14 cellular contexts compared by ENCODE assay signal in genomic region chr1:210252621-210253041, GRCh38. TPM values are rescaled to one million over a fixed set of nuclear protein-coding genes. Genes with fewer than 3 reads are reported as not detected.
DNase-seq lines count a peak whose midpoint lies in the region; ATAC-seq and TF ChIP-seq lines count a peak whose summit lies in the region.
"Had no signal": no experiment of that assay in that cellular context is flagged by ENCODE, and none has a peak within 500 bp of the region (broad histone marks: within the 10 kb centered on the region; RNA-seq: fewer than 3 reads in every experiment).

No MANE protein-coding gene starts in this region.

- in situ Hi-C loops in transverse colon (cut with MboI; ENCODE audit: low pct_ligation_motif_present in 1 of 4, low pct_unique_long_range_greater_than_20kb in 1 of 4, low sequenced_read_pairs in 3 of 4): no loop called here

- TF ChIP-seq CTCF in brain (conservative IDR thresholded peaks at IDR 0.05) (no peak), transverse colon (IDR thresholded peaks at IDR 0.05) (no peak)

- H3K27ac Mint-ChIP-seq in activated T-cell treated with anti-CD3 and anti-CD28 coated beads, Interleukin-2, amount 50 U/mL, for 72 hours: no peak overlapping the region
- H3K27ac Mint-ChIP-seq in brain: peak overlapping the region in 2 of 5 experiments; percentile 97 to 98

- no peaks in the 10 kb centered on the region for H3K9me3 ChIP-seq in transverse colon
- no peaks in the 10 kb centered on the region for H3K9me3 ChIP-seq in Karpas-422 (ENCODE audit: low read length)
- H3K9me3 ChIP-seq: MG63 had no signal

- DNase-seq in activated T-cell treated with anti-CD3 and anti-CD28 coated beads, Interleukin-2, amount 50 U/mL, for 72 hours: peak; percentile 6 to 15
- no peak for DNase-seq in activated T-cell treated with anti-CD3 and anti-CD28 coated beads, Interleukin-2, amount 50 U/mL, for 1 hour
- DNase-seq in left colon (peak; percentile 74 to 85), transverse colon (peak; percentile 76), KG1 (lab: John Stamatoyannopoulos, UW) (no peak), Karpas-422 (no peak), HT-29 (ENCODE audit: low spot score) (no peak)
- DNase-seq: ACHN; activated effector memory CD4-positive, alpha-beta T cell treated with Interleukin-2 at 50 U/mL for 16 hours; erythroblast; MG63; occipital lobe had no signal

- peak in 1 of 2 donors; percentile 20 for ATAC-seq in activated T-cell treated with anti-CD3 and anti-CD28 coated beads, Interleukin-2, amount 50 U/mL, for 72 hours (replicated peaks in 1 of 2)
- peak; percentile 87 for ATAC-seq in left colon

- H3K9ac ChIP-seq in Karpas-422 (ENCODE audit: low read length): no peak overlapping the region

- peak overlapping the region in 1 of 2 donors; percentile 83 for H3K4me3 Mint-ChIP-seq in activated T-cell treated with anti-CD3 and anti-CD28 coated beads, Interleukin-2, amount 50 U/mL, for 72 hours
- peak overlapping the region in 3 of 5 experiments; percentile 84 to 88 (median 87) for H3K4me3 Mint-ChIP-seq in brain

- H3K4me1 Mint-ChIP-seq in activated T-cell treated with anti-CD3 and anti-CD28 coated beads, Interleukin-2, amount 50 U/mL, for 72 hours (ENCODE audit: low read depth): peaks cover 10% of the 10 kb centered on the region
- H3K4me1 Mint-ChIP-seq in brain: peaks cover 62% of the 10 kb centered on the region

- intact Hi-C loops in left colon (cut with DNase I, micrococcal nuclease) (no loop called here), transverse colon (cut with DNase I; ENCODE audit: low total_unique reads) (no loop called here)

- H4K20me1 ChIP-seq in Karpas-422 (ENCODE audit: insufficient read depth, low read depth, low read length): no peaks in the 10 kb centered on the region

- TF ChIP-seq POLR2A in transverse colon (IDR thresholded peaks at IDR 0.05): no peak

- no peak overlapping the region for H3K4me2 ChIP-seq in Karpas-422 (ENCODE audit: low read depth, low read length, poor library complexity, severe bottlenecking)

- H3K27me3 ChIP-seq in transverse colon (peaks cover 14% of the 10 kb centered on the region), Karpas-422 (ENCODE audit: low read length) (no peaks in the 10 kb centered on the region)

- no peaks in the 10 kb centered on the region for H3K79me2 ChIP-seq in Karpas-422 (ENCODE audit: low read length)

- WGBS in transverse colon (ENCODE audit: low coverage in 1 of 2), 2 donors: 23 to 35% methylated on average over 2 to 14 of the region's 28 CpGs

- no peaks in the 10 kb centered on the region for H3K36me3 Mint-ChIP-seq in activated T-cell treated with anti-CD3 and anti-CD28 coated beads, Interleukin-2, amount 50 U/mL, for 72 hours (ENCODE audit: insufficient read depth in 2 of 2)
- H3K36me3 Mint-ChIP-seq in brain: no peaks in the 10 kb centered on the region

- no peak for TF ChIP-seq EP300 in transverse colon (IDR thresholded peaks at IDR 0.05; ENCODE audit: low read depth)

- no peak overlapping the region for H2AFZ ChIP-seq in Karpas-422 (ENCODE audit: low read length)

- H3K9me2 ChIP-seq in Karpas-422 (replicated peaks; ENCODE audit: insufficient read depth, low read length): no peaks in the 10 kb centered on the region

- H3K36me3 ChIP-seq in transverse colon (no peaks in the 10 kb centered on the region), Karpas-422 (ENCODE audit: insufficient read depth, low read length) (no peaks in the 10 kb centered on the region)
- H3K36me3 ChIP-seq: MG63 had no signal

- peaks cover 62% of the 10 kb centered on the region for H3K27me3 Mint-ChIP-seq in activated T-cell treated with anti-CD3 and anti-CD28 coated beads, Interleukin-2, amount 50 U/mL, for 72 hours (ENCODE audit: low read depth)
- peaks cover 13% of the 10 kb centered on the region for H3K27me3 Mint-ChIP-seq in brain

- H3K4me3 ChIP-seq in transverse colon: peak overlapping the region in 2 of 4 donors; percentile 16 to 66
- no peak overlapping the region for H3K4me3 ChIP-seq in Karpas-422 (ENCODE audit: low read length)
- H3K4me3 ChIP-seq: MG63 had no signal

- no peaks in the 10 kb centered on the region for H3K9me3 Mint-ChIP-seq in activated T-cell treated with anti-CD3 and anti-CD28 coated beads, Interleukin-2, amount 50 U/mL, for 72 hours
- peaks cover 0 to 2% (median 0%) of the 10 kb centered on the region in 5 experiments for H3K9me3 Mint-ChIP-seq in brain

- peaks cover 0 to 30% (median 27%) of the 10 kb centered on the region in 4 donors for H3K4me1 ChIP-seq in transverse colon
- no peaks in the 10 kb centered on the region for H3K4me1 ChIP-seq in Karpas-422 (ENCODE audit: low read length)

- H3K27ac ChIP-seq in transverse colon (peak overlapping the region; percentile 10 to 76 (median 70)), Karpas-422 (ENCODE audit: low read length) (no peak overlapping the region)
- H3K27ac ChIP-seq: SK-N-MC had no signal

RNA-seq across cellular contexts. Expression of gene SERTAD4, which starts 20.0 kb away (rescaled TPM):
- total RNA-seq in activated T-cell treated with anti-CD3 and anti-CD28 coated beads, Interleukin-2, amount 50 U/mL, for 72 hours: not detected
- 9.2 TPM for polyA plus RNA-seq in brain (ENCODE audit: insufficient read depth, low read depth, low replicate concordance)
- total RNA-seq in left colon: 1 to 10 TPM; 5.2 to 5.9 TPM
- total RNA-seq in transverse colon: 1 to 10 TPM in 3 of 4 donors, under 1 TPM in 1; 0.60 to 6.7 (median 2.0) TPM
- total RNA-seq in Karpas-422 (2014; rRNA removed; shearing (Covaris generic); ENCODE audit: low replicate concordance): not detected in 2 replicates
- 0.23 and 0.99 TPM in 2 replicates for total RNA-seq in HT-29 (2014; rRNA removed; shearing (Covaris generic))

Comparison
In these comparisons a context has a peak if more than half of its experiments do, and no peak if none do; other contexts are left out.
1. DNase-seq: peak in activated T-cell treated with anti-CD3 and anti-CD28 coated beads, Interleukin-2, amount 50 U/mL, for 72 hours (2 of 2), left colon (2 of 2) and transverse colon (single experiment); none in activated T-cell treated with anti-CD3 and anti-CD28 coated beads, Interleukin-2, amount 50 U/mL, for 1 hour (single experiment), KG1 (single experiment), Karpas-422 (single experiment) and HT-29 (single experiment).